Comparison of ENCODE assay signal across 7 cellular contexts in the genomic region with DNA sequence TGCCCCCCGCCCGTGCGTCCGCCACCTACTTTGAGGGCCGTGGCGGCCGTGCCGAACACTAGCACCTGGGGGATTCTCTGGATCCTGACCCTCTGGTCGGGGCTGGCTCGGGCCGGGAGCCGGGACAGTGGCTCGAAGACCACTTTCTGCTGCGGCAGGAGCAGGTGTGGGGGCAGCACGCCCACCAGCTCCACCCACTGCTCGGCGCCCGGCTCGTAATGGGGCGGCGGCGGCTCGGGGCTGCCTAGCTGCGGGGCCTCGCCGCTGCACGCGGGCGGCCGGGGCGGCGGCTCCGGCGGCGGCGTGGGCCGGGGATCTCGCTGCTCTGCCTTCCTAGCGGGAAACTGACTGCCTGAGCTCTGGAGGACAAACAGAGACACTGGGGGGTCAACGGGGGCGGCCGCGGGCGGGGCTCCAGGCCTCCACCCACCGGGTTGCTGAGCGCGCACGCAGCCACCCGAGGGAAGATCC. TPM values are rescaled to one million over a fixed set of nuclear protein-coding genes. Genes with fewer than 3 reads are reported as not detected.
A peak's percentile ranks its signal among the peaks of the same experiment; 100 is the strongest.
DNase-seq lines count a peak whose midpoint lies in the region; ATAC-seq lines count a peak whose summit lies in the region.
"Had no signal": no experiment of that assay in that cellular context is flagged by ENCODE, and none has a peak within 500 bp of the region (broad histone marks: within the 10 kb centered on the region; RNA-seq: fewer than 3 reads in every experiment).

No MANE protein-coding gene starts in this region.

- H3K4me1 ChIP-seq in stomach smooth muscle (ENCODE audit: control insufficient read depth, insufficient read depth, low read length), result peaks cover 13% of the 10 kb centered on the region

- ATAC-seq in activated CD8-positive, alpha-beta memory T cell treated with anti-CD3 and anti-CD28 coated beads, Interleukin-2, amount 10 ng/mL, durations not matched to agents 7 days and 5 days, result peak; percentile 32
- ATAC-seq in left ventricle myocardium superior, result peak; percentile 38
- ATAC-seq in HG03457 (IDR thresholded peaks at IDR 0.05; ENCODE audit: unreplicated experiment), result no peak
- no peak for ATAC-seq in GM19397 (IDR thresholded peaks at IDR 0.05; ENCODE audit: unreplicated experiment)
- no peak for ATAC-seq in HG03565 (IDR thresholded peaks at IDR 0.05; ENCODE audit: unreplicated experiment)

- CTCF ChIA-PET in activated CD8-positive, alpha-beta memory T cell treated with anti-CD3 and anti-CD28 coated beads, Interleukin-2, amount 10 ng/mL, durations not matched to agents 7 days and 5 days (lab: Charles Lee), result interaction anchor here (1.0 to 2.2 kb wide), 8 partner anchors 9 to 158 kb away, joined by 3 to 18 read pairs (median 4); a partner anchor contains a TSS

- H3K27me3 ChIP-seq in stomach smooth muscle (ENCODE audit: control insufficient read depth in 1 of 2, insufficient read depth in 2 of 2, low read length in 2 of 2), result no peaks in the 10 kb centered on the region

- H3K4me3 Mint-ChIP-seq in activated CD8-positive, alpha-beta memory T cell treated with anti-CD3 and anti-CD28 coated beads, Interleukin-2, amount 10 ng/mL, durations not matched to agents 7 days and 5 days, result no peak overlapping the region

- peak overlapping the region; percentile 53 to 69 for H3K4me3 ChIP-seq in stomach smooth muscle (ENCODE audit: low read length in 2 of 2)

- peaks cover 50% of the 10 kb centered on the region for H3K4me1 Mint-ChIP-seq in activated CD8-positive, alpha-beta memory T cell treated with anti-CD3 and anti-CD28 coated beads, Interleukin-2, amount 10 ng/mL, durations not matched to agents 7 days and 5 days

- no peaks in the 10 kb centered on the region for H3K9me3 Mint-ChIP-seq in activated CD8-positive, alpha-beta memory T cell treated with anti-CD3 and anti-CD28 coated beads, Interleukin-2, amount 10 ng/mL, durations not matched to agents 7 days and 5 days (ENCODE audit: low read depth)

- no peak overlapping the region for H3K27ac Mint-ChIP-seq in activated CD8-positive, alpha-beta memory T cell treated with anti-CD3 and anti-CD28 coated beads, Interleukin-2, amount 10 ng/mL, durations not matched to agents 7 days and 5 days

- H3K36me3 ChIP-seq in stomach smooth muscle (ENCODE audit: control insufficient read depth in 2 of 2, insufficient read depth in 2 of 2, low read length in 2 of 2), result peaks cover 0 to 4% of the 10 kb centered on the region in 2 donors

- intact Hi-C loops in left ventricle myocardium superior (cut with micrococcal nuclease), result no loop called here

- no peaks in the 10 kb centered on the region for H3K27me3 Mint-ChIP-seq in activated CD8-positive, alpha-beta memory T cell treated with anti-CD3 and anti-CD28 coated beads, Interleukin-2, amount 10 ng/mL, durations not matched to agents 7 days and 5 days

- no peak for DNase-seq in activated CD8-positive, alpha-beta memory T cell treated with anti-CD3 and anti-CD28 coated beads, Interleukin-2, amount 10 ng/mL, durations not matched to agents 7 days and 5 days
- DNase-seq in left ventricle myocardium superior, result peak; percentile 60

- H3K27ac ChIP-seq in stomach smooth muscle (ENCODE audit: low read length), result no peak overlapping the region

- H3K9ac ChIP-seq in stomach smooth muscle (ENCODE audit: low read length in 2 of 2), result peak overlapping the region; percentile 36 to 53

- peaks cover 2% of the 10 kb centered on the region for H3K36me3 Mint-ChIP-seq in activated CD8-positive, alpha-beta memory T cell treated with anti-CD3 and anti-CD28 coated beads, Interleukin-2, amount 10 ng/mL, durations not matched to agents 7 days and 5 days

- no peaks in the 10 kb centered on the region for H3K9me3 ChIP-seq in stomach smooth muscle (ENCODE audit: control insufficient read depth in 2 of 2, low read length in 2 of 2)

RNA-seq across cellular contexts. Expression of a gene that starts 26.4 kb away (rescaled TPM):
- total RNA-seq in activated CD8-positive, alpha-beta memory T cell treated with anti-CD3 and anti-CD28 coated beads, Interleukin-2, amount 10 ng/mL, durations not matched to agents 7 days and 5 days, result 10 to 100 TPM; 82.5 to 94.3 TPM
- total RNA-seq in left ventricle myocardium superior, result 18.2 TPM

RNA-seq across cellular contexts. Expression of a gene that starts 27.4 kb away (rescaled TPM):
- 10 to 100 TPM; 16.0 to 17.8 TPM for total RNA-seq in activated CD8-positive, alpha-beta memory T cell treated with anti-CD3 and anti-CD28 coated beads, Interleukin-2, amount 10 ng/mL, durations not matched to agents 7 days and 5 days
- total RNA-seq in left ventricle myocardium superior, result 15.7 TPM

RNA-seq across cellular contexts. Expression of a gene that starts 40.5 kb away (rescaled TPM):
- total RNA-seq in activated CD8-positive, alpha-beta memory T cell treated with anti-CD3 and anti-CD28 coated beads, Interleukin-2, amount 10 ng/mL, durations not matched to agents 7 days and 5 days, result under 1 TPM; 0.29 to 0.47 TPM
- 2.0 TPM for total RNA-seq in left ventricle myocardium superior

RNA-seq across cellular contexts. Expression of a gene that starts 49.2 kb away (rescaled TPM):
- total RNA-seq in activated CD8-positive, alpha-beta memory T cell treated with anti-CD3 and anti-CD28 coated beads, Interleukin-2, amount 10 ng/mL, durations not matched to agents 7 days and 5 days, result not detected
- total RNA-seq in left ventricle myocardium superior, result not detected
- total RNA-seq: M059J had no signal

RNA-seq across cellular contexts. Expression of a gene that starts 52.8 kb away (rescaled TPM):
- total RNA-seq in activated CD8-positive, alpha-beta memory T cell treated with anti-CD3 and anti-CD28 coated beads, Interleukin-2, amount 10 ng/mL, durations not matched to agents 7 days and 5 days, result 10 to 100 TPM; 29.7 to 60.3 TPM
- total RNA-seq in left ventricle myocardium superior, result 5.4 TPM

Comparison
In these comparisons a context has a peak if more than half of its experiments do, and no peak if none do; other contexts are left out.
1. ATAC-seq: peak in activated CD8-positive, alpha-beta memory T cell treated with anti-CD3 and anti-CD28 coated beads, Interleukin-2, amount 10 ng/mL, durations not matched to agents 7 days and 5 days (single experiment) and left ventricle myocardium superior (single experiment); none in HG03457 (single experiment), GM19397 (single experiment) and HG03565 (single experiment).